In genomic region chr9:129560849-129561248, GRCh38 we compare ENCODE assay signal across 1 cellular context.
TF ChIP-seq lines count a peak whose summit lies in the region.

No MANE protein-coding gene starts in this region.

TF ChIP-seq in HepG2, 621 proteins besides CTCF, POLR2A, EP300 and RAD21 (continued from another document):
- no peak for TF ChIP-seq MLXIP (CRISPR knock-in tag; IDR thresholded peaks at IDR 0.05; ENCODE audit: borderline replicate concordance)
- no peak for TF ChIP-seq ARNT (IDR thresholded peaks at IDR 0.05)
- no peak for TF ChIP-seq ADNP (CRISPR knock-in tag; IDR thresholded peaks at IDR 0.05)
- no peak for TF ChIP-seq ZNF225 (CRISPR knock-in tag; IDR thresholded peaks at IDR 0.05)
- TF ChIP-seq ZNF746 (CRISPR knock-in tag; IDR thresholded peaks at IDR 0.05) = no peak
- no peak for TF ChIP-seq ERF (CRISPR knock-in tag; IDR thresholded peaks at IDR 0.05)
- 0 out of 2 replicates have a peak, but pooled peaks have one; percentile 38 for TF ChIP-seq BORCS8-MEF2B (CRISPR knock-in tag; IDR thresholded peaks at IDR 0.05)
- peak; percentile 33; the same call in 1 of the 2 replicates for TF ChIP-seq MNT (IDR thresholded peaks at IDR 0.05)
- peak; percentile 23; the same call in 1 of the 2 replicates for TF ChIP-seq SIN3A (IDR thresholded peaks at IDR 0.05; ENCODE audit: borderline replicate concordance, low read depth, low read length)
- TF ChIP-seq HNF4A (CRISPR knock-in tag; IDR thresholded peaks at IDR 0.05) = peak; percentile 36; the same call in 1 of the 2 replicates
- no peak for TF ChIP-seq ZNF33A (CRISPR knock-in tag; IDR thresholded peaks at IDR 0.05; ENCODE audit: borderline replicate concordance)
- no peak for TF ChIP-seq TEF (CRISPR knock-in tag; IDR thresholded peaks at IDR 0.05)
- TF ChIP-seq FOSL2 (CRISPR knock-in tag; IDR thresholded peaks at IDR 0.05) = peak; percentile 26; the same call in 1 of the 2 replicates
- TF ChIP-seq ARID4A (CRISPR knock-in tag; IDR thresholded peaks at IDR 0.05; ENCODE audit: borderline replicate concordance) = peak; percentile 38; the same call in 1 of the 2 replicates
- TF ChIP-seq TBX2 (CRISPR knock-in tag; IDR thresholded peaks at IDR 0.05; ENCODE audit: borderline replicate concordance) = 0 out of 2 replicates have a peak, but pooled peaks have one; percentile 54
- TF ChIP-seq POGZ (CRISPR knock-in tag; IDR thresholded peaks at IDR 0.05) = 0 out of 2 replicates have a peak, but pooled peaks have one; percentile 37
- TF ChIP-seq GABPA (IDR thresholded peaks at IDR 0.05; ENCODE audit: low read depth, low read length) = no peak
- no peak for TF ChIP-seq GABPA (CRISPR knock-in tag; IDR thresholded peaks at IDR 0.05; ENCODE audit: low read depth)
- TF ChIP-seq ZNF674 (CRISPR knock-in tag; IDR thresholded peaks at IDR 0.05; ENCODE audit: low read depth) = no peak
- TF ChIP-seq RXRB (CRISPR knock-in tag; IDR thresholded peaks at IDR 0.05; ENCODE audit: borderline replicate concordance) = peak; percentile 42; the same call in 1 of the 2 replicates
- no peak for TF ChIP-seq KDM5A (IDR thresholded peaks at IDR 0.05; ENCODE audit: borderline replicate concordance, low read length)
- no peak for TF ChIP-seq HNRNPUL1 (IDR thresholded peaks at IDR 0.05; ENCODE audit: low read depth, low read length)
- TF ChIP-seq ZNF230 (CRISPR knock-in tag; IDR thresholded peaks at IDR 0.05) = no peak
- no peak for TF ChIP-seq NONO (IDR thresholded peaks at IDR 0.05)
- no peak for TF ChIP-seq NONO (CRISPR knock-in tag; conservative IDR thresholded peaks at IDR 0.05)
- TF ChIP-seq TAF15 (IDR thresholded peaks at IDR 0.05; ENCODE audit: low read depth, low read length, poor library complexity, severe bottlenecking) = no peak
- TF ChIP-seq ZNF335 (CRISPR knock-in tag; IDR thresholded peaks at IDR 0.05) = no peak
- no peak for TF ChIP-seq AGO2 (optimal IDR thresholded peaks at IDR 0.05; ENCODE audit: low read depth, low read length)
- no peak for TF ChIP-seq IRF2 (CRISPR knock-in tag; IDR thresholded peaks at IDR 0.05)
TF ChIP-seq in HepG2: peak in this region for 45.
